ENCODE assay signal across 15 cellular contexts in the genomic region with DNA sequence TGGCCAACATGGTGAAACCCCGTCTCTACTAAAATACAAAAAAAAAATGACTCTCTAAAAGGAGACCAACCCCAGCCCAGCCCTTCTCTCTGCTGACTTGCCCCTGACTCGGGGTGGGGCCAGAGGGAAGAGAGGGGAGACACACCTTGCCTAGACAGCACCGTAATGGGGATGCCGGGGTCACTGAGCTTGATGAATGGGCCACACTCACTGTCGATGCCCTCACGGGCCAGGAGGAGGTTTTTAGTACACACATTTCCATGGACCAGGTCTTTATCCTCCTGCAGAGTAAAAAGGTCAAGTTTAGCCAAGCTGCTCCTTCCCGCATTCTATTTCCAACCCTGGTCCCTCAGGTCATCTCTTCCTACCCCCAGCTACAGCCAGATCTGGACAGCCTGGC.
A peak's percentile ranks its signal among the peaks of the same experiment; 100 is the strongest.
DNase-seq lines count a peak whose midpoint lies in the region; ATAC-seq and TF ChIP-seq lines count a peak whose summit lies in the region.
"Had no signal": no experiment of that assay in that cellular context is flagged by ENCODE, and none has a peak within 500 bp of the region (broad histone marks: within the 10 kb centered on the region; RNA-seq: fewer than 3 reads in every experiment).

No MANE protein-coding gene starts in this region.

- H3K4me1 ChIP-seq in CD8-positive, alpha-beta T cell (ENCODE audit: insufficient read depth, low read length) = no peaks in the 10 kb centered on the region
- H3K4me1 ChIP-seq in mammary epithelial cell (ENCODE audit: insufficient read depth, low read length) = no peaks in the 10 kb centered on the region
- H3K4me1 ChIP-seq: Peyer's patch had no signal

- H3K4me3 ChIP-seq in CD8-positive, alpha-beta T cell (ENCODE audit: low read depth, low read length) = no peak overlapping the region
- H3K4me3 ChIP-seq in mammary epithelial cell (replicated peaks in 1 of 3; ENCODE audit: insufficient read depth in 1 of 3, low read depth in 2 of 3, low read length in 3 of 3) = no peak overlapping the region
- H3K4me3 ChIP-seq: Peyer's patch had no signal

- peaks cover 14% of the 10 kb centered on the region for H3K36me3 Mint-ChIP-seq in activated naive CD4-positive, alpha-beta T cell treated with anti-CD3 and anti-CD28 coated beads, Interleukin-2, amount 50 U/mL, for 24 hours
- H3K36me3 Mint-ChIP-seq in CD8-positive, alpha-beta T cell = peaks cover 96% of the 10 kb centered on the region
- peaks cover 59% of the 10 kb centered on the region for H3K36me3 Mint-ChIP-seq in central memory CD8-positive, alpha-beta T cell (ENCODE audit: insufficient read depth)
- peaks cover 93% of the 10 kb centered on the region for H3K36me3 Mint-ChIP-seq in stimulated activated effector memory CD8-positive, alpha-beta T cell treated with anti-CD3 and anti-CD28 coated beads, Interleukin-12 subunit alpha, Interleukin-12 subunit beta, amount 100 ng/mL, for 72 hours

- H3K27ac ChIP-seq in CD8-positive, alpha-beta T cell (ENCODE audit: low read depth, low read length) = no peak overlapping the region
- no peak overlapping the region for H3K27ac ChIP-seq in mammary epithelial cell (ENCODE audit: insufficient read depth, low read depth, low read length)
- H3K27ac ChIP-seq: Peyer's patch had no signal

- DNase-seq in activated naive CD4-positive, alpha-beta T cell (lab: John Stamatoyannopoulos, UW) = no peak
- no peak for DNase-seq in CD8-positive, alpha-beta T cell
- DNase-seq in central memory CD8-positive, alpha-beta T cell (ENCODE audit: low spot score in 2 of 2) = no peak
- DNase-seq in stimulated activated effector memory CD8-positive, alpha-beta T cell treated with anti-CD3 and anti-CD28 coated beads, Interleukin-12 subunit alpha, Interleukin-12 subunit beta, amount 100 ng/mL, for 72 hours (ENCODE audit: low spot score in 2 of 2) = no peak
- DNase-seq in mammary epithelial cell = no peak
- no peak for DNase-seq in NCI-H446 treated with DMSO at 0.1 percent for 48 hours (lab: John Stamatoyannopoulos, UW)
- DNase-seq: DMS79; NCI-H1105 treated with DMSO at 0.1 percent for 48 hours; NCI-H1694; NCI-H2081 treated with DMSO at 0.1 percent for 48 hours; NK-92 treated with Interleukin-12 subunit alpha and Interleukin-12 subunit beta, amount 100 ng/mL, for 24 hours; Peyer's patch had no signal

- WGBS in mammary epithelial cell (ENCODE audit: low coverage, missing lambda C conversion rate) = 94% methylated on average over 5 of the region's 7 CpGs

- TF ChIP-seq CTCF in CD8-positive, alpha-beta T cell (IDR thresholded peaks at IDR 0.05) = no peak
- TF ChIP-seq CTCF in mammary epithelial cell (conservative IDR thresholded peaks at IDR 0.05 in 1 of 2, IDR thresholded peaks at IDR 0.05 in 1 of 2; ENCODE audit: extremely low read depth in 1 of 2, insufficient read depth in 1 of 2, low read depth in 1 of 2, low read length in 2 of 2) = no peak

- ATAC-seq in CD8-positive, alpha-beta T cell = no peak
- ATAC-seq in central memory CD8-positive, alpha-beta T cell (replicated peaks; ENCODE audit: extremely low read depth, poor library complexity, severe bottlenecking) = no peak
- ATAC-seq in stimulated activated effector memory CD8-positive, alpha-beta T cell treated with anti-CD3 and anti-CD28 coated beads, Interleukin-12 subunit alpha, Interleukin-12 subunit beta, amount 100 ng/mL, for 72 hours = no peak
- no peak for ATAC-seq in GM21360 (IDR thresholded peaks at IDR 0.05; ENCODE audit: unreplicated experiment)
- ATAC-seq: Right ventricle myocardium inferior had no signal

- POLR2A ChIA-PET in CD8-positive, alpha-beta T cell (lab: Charles Lee) = interaction anchor here (0.6 kb wide), 1 partner anchor 14 kb away, joined by 3 read pairs; no protein-coding TSS in a partner anchor

- H3K27me3 ChIP-seq in CD8-positive, alpha-beta T cell (ENCODE audit: insufficient read depth, low read length) = no peaks in the 10 kb centered on the region
- H3K27me3 ChIP-seq in mammary epithelial cell (ENCODE audit: insufficient read depth, low read length) = no peaks in the 10 kb centered on the region
- H3K27me3 ChIP-seq: Peyer's patch had no signal

- no peak overlapping the region for H3K9ac ChIP-seq in mammary epithelial cell (ENCODE audit: insufficient read depth, low read length)

- H3K27me3 Mint-ChIP-seq in activated naive CD4-positive, alpha-beta T cell treated with anti-CD3 and anti-CD28 coated beads, Interleukin-2, amount 50 U/mL, for 24 hours = no peaks in the 10 kb centered on the region
- H3K27me3 Mint-ChIP-seq in CD8-positive, alpha-beta T cell (ENCODE audit: low read depth) = no peaks in the 10 kb centered on the region
- no peaks in the 10 kb centered on the region for H3K27me3 Mint-ChIP-seq in central memory CD8-positive, alpha-beta T cell

- H2AFZ ChIP-seq in mammary epithelial cell (ENCODE audit: low read depth, low read length) = no peak overlapping the region

- H3K36me3 ChIP-seq in CD8-positive, alpha-beta T cell (ENCODE audit: insufficient read depth, low read length) = peaks cover 82% of the 10 kb centered on the region
- peaks cover 7% of the 10 kb centered on the region for H3K36me3 ChIP-seq in mammary epithelial cell (ENCODE audit: insufficient read depth, low read length)

- BruUV-seq in mammary epithelial cell (replicated peaks; lab: Mats Ljungman, UMichigan) = no TSS peak

- dilution Hi-C loops in mammary epithelial cell (cut with HindIII; ENCODE audit: low sequenced_read_pairs) = no loop called here

- in situ Hi-C loops in mammary epithelial cell (cut with MboI; ENCODE audit: low sequenced_read_pairs in 2 of 2) = no loop called here

- no peak overlapping the region for H3K4me2 ChIP-seq in mammary epithelial cell (ENCODE audit: insufficient read depth, low read depth, low read length)

- no peaks in the 10 kb centered on the region for H4K20me1 ChIP-seq in mammary epithelial cell (ENCODE audit: insufficient read depth, low read length)

- intact Hi-C loops in CD8-positive, alpha-beta T cell (cut with DNase I, micrococcal nuclease) = no loop called here
- intact Hi-C loops in mammary epithelial cell (cut with micrococcal nuclease) = loop anchor here (5.0 kb wide), 1 partner anchor 123 kb away; a partner anchor contains a TSS

- no peaks in the 10 kb centered on the region for H3K9me3 Mint-ChIP-seq in activated naive CD4-positive, alpha-beta T cell treated with anti-CD3 and anti-CD28 coated beads, Interleukin-2, amount 50 U/mL, for 24 hours
- no peaks in the 10 kb centered on the region for H3K9me3 Mint-ChIP-seq in CD8-positive, alpha-beta T cell
- no peaks in the 10 kb centered on the region for H3K9me3 Mint-ChIP-seq in central memory CD8-positive, alpha-beta T cell
- H3K9me3 Mint-ChIP-seq in stimulated activated effector memory CD8-positive, alpha-beta T cell treated with anti-CD3 and anti-CD28 coated beads, Interleukin-12 subunit alpha, Interleukin-12 subunit beta, amount 100 ng/mL, for 72 hours = no peaks in the 10 kb centered on the region

- no peaks in the 10 kb centered on the region for H3K4me1 Mint-ChIP-seq in activated naive CD4-positive, alpha-beta T cell treated with anti-CD3 and anti-CD28 coated beads, Interleukin-2, amount 50 U/mL, for 24 hours
- H3K4me1 Mint-ChIP-seq in CD8-positive, alpha-beta T cell (ENCODE audit: low read depth) = no peaks in the 10 kb centered on the region
- H3K4me1 Mint-ChIP-seq in central memory CD8-positive, alpha-beta T cell = peaks cover 8% of the 10 kb centered on the region
- peaks cover 10% of the 10 kb centered on the region for H3K4me1 Mint-ChIP-seq in stimulated activated effector memory CD8-positive, alpha-beta T cell treated with anti-CD3 and anti-CD28 coated beads, Interleukin-12 subunit alpha, Interleukin-12 subunit beta, amount 100 ng/mL, for 72 hours

- CTCF ChIA-PET in CD8-positive, alpha-beta T cell (lab: Charles Lee) = interaction anchor here (0.7 kb wide), 1 partner anchor 216 kb away, joined by 3 read pairs; no protein-coding TSS in a partner anchor
- CTCF ChIA-PET in mammary epithelial cell (lab: Charles Lee; ENCODE audit: low non-redundant PET) = no interaction called here

- H3K27ac Mint-ChIP-seq in activated naive CD4-positive, alpha-beta T cell treated with anti-CD3 and anti-CD28 coated beads, Interleukin-2, amount 50 U/mL, for 24 hours = peak overlapping the region; percentile 82
- peak overlapping the region; percentile 41 for H3K27ac Mint-ChIP-seq in CD8-positive, alpha-beta T cell
- peak overlapping the region; percentile 59 for H3K27ac Mint-ChIP-seq in central memory CD8-positive, alpha-beta T cell (ENCODE audit: low read depth)
- H3K27ac Mint-ChIP-seq in stimulated activated effector memory CD8-positive, alpha-beta T cell treated with anti-CD3 and anti-CD28 coated beads, Interleukin-12 subunit alpha, Interleukin-12 subunit beta, amount 100 ng/mL, for 72 hours = peak overlapping the region; percentile 81

- H3K4me3 Mint-ChIP-seq in activated naive CD4-positive, alpha-beta T cell treated with anti-CD3 and anti-CD28 coated beads, Interleukin-2, amount 50 U/mL, for 24 hours = no peak overlapping the region
- H3K4me3 Mint-ChIP-seq in CD8-positive, alpha-beta T cell = no peak overlapping the region
- no peak overlapping the region for H3K4me3 Mint-ChIP-seq in central memory CD8-positive, alpha-beta T cell
- H3K4me3 Mint-ChIP-seq in stimulated activated effector memory CD8-positive, alpha-beta T cell treated with anti-CD3 and anti-CD28 coated beads, Interleukin-12 subunit alpha, Interleukin-12 subunit beta, amount 100 ng/mL, for 72 hours = no peak overlapping the region

- no peaks in the 10 kb centered on the region for H3K79me2 ChIP-seq in mammary epithelial cell (ENCODE audit: insufficient read depth, low read length)

- H3K9me3 ChIP-seq in CD8-positive, alpha-beta T cell (ENCODE audit: low read length) = no peaks in the 10 kb centered on the region
- H3K9me3 ChIP-seq in mammary epithelial cell (replicated peaks; ENCODE audit: insufficient read depth, low read length) = no peaks in the 10 kb centered on the region
- H3K9me3 ChIP-seq: Peyer's patch had no signal
